Comparison of ENCODE assay signal across 16 cellular contexts in the genomic region with DNA sequence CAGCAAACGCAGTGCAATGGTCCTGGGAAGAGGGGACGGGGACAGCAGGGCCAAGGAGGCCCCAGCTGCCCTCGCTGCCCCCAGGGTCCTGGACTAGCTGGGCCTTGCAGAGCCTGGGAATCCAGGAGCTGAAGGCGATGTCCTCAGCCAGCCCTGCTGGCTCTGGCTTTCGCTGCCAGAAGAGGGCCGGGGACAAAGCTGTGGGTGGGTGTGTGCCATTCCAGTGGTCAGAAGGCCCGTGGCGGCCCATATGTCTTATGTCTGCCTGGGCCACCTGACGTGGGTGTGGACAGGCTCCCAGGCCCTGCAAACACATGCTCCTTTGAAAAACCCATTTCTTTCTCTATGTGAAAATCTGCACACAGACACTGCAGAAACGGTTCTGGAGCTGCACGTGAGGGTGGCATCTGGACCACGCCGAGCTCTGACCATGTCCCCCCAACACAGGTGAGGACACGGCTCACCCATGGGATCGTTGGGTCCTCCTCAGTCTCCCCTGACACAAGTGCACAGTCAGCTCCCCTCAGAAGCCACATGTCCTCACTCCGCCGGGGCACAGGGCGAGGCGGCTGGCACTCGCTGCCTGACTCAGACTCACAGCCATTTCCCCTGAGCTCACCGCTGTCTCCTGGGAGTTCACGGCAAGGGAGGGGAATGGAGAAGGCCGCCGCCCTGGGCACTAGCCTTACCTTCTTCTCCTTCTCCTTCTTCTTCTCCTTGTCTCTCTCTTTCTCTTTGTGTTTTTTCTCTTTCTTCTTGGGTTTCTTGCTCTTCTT. TPM values are rescaled to one million over a fixed set of nuclear protein-coding genes. Genes with fewer than 3 reads are reported as not detected.
A peak's percentile ranks its signal among the peaks of the same experiment; 100 is the strongest.
DNase-seq lines count a peak whose midpoint lies in the region; ATAC-seq, FAIRE-seq and TF ChIP-seq lines count a peak whose summit lies in the region.
"Had no signal": no experiment of that assay in that cellular context is flagged by ENCODE, and none has a peak within 500 bp of the region (broad histone marks: within the 10 kb centered on the region; RNA-seq: fewer than 3 reads in every experiment).

No MANE protein-coding gene starts in this region.

- no peak overlapping the region for H3K9ac ChIP-seq in HepG2 (ENCODE audit: insufficient read depth, low read depth, low read length)
- H3K9ac ChIP-seq: SK-N-SH had no signal

- H3K27ac ChIP-seq in HepG2 (ENCODE audit: extremely low read length, insufficient read depth, low read length) (no peak overlapping the region), right lobe of liver (no peak overlapping the region), ascending aorta (peak overlapping the region; percentile 34 to 62), WERI-Rb-1 (no peak overlapping the region), left ventricle myocardium inferior (replicated peaks) (no peak overlapping the region)
- H3K27ac ChIP-seq: stomach had no signal

- H2AFZ ChIP-seq in HepG2 (ENCODE audit: low read length): no peak overlapping the region

- no peak for ATAC-seq in HepG2
- ATAC-seq in right lobe of liver: no peak
- ATAC-seq in GM18498 (IDR thresholded peaks at IDR 0.05; ENCODE audit: unreplicated experiment): no peak
- no peak for ATAC-seq in GM19035 (IDR thresholded peaks at IDR 0.05; ENCODE audit: unreplicated experiment)
- ATAC-seq: left lobe of liver had no signal

- no peak for TF ChIP-seq EP300 in HepG2 (IDR thresholded peaks at IDR 0.05; ENCODE audit: low read depth in 2 of 2, low read length in 2 of 2)
- no peak for TF ChIP-seq EP300 in HepG2 (CRISPR knock-in tag; IDR thresholded peaks at IDR 0.05; ENCODE audit: borderline replicate concordance)

- H3K4me3 ChIP-seq in HepG2 (replicated peaks in 1 of 3; ENCODE audit: insufficient read depth in 1 of 3, low read depth in 2 of 3, low read length in 3 of 3) (no peak overlapping the region), right lobe of liver (no peak overlapping the region), ascending aorta (no peak overlapping the region), fibroblast of mammary gland (ENCODE audit: control insufficient read depth, low read depth, low read length) (no peak overlapping the region), WERI-Rb-1 (ENCODE audit: low read depth, low read length) (no peak overlapping the region), left ventricle myocardium inferior (no peak overlapping the region)
- H3K4me3 ChIP-seq: stomach had no signal

- no TSS peak for BruUV-seq in HepG2 (replicated peaks; lab: Mats Ljungman, UMichigan)

- CTCF ChIA-PET in HepG2 (lab: Yijun Ruan, JAX; ENCODE audit: low intra/inter-chr PET ratio, low total read pairs): no interaction called here

- POLR2A ChIA-PET in HepG2 (lab: Yijun Ruan, JAX): no interaction called here

- FAIRE-seq in HepG2 (lab: Jason Lieb, UNC): no peak

- no peak for TF ChIP-seq RAD21 in HepG2 (CRISPR knock-in tag; IDR thresholded peaks at IDR 0.05)

- H3K4me2 ChIP-seq in HepG2 (ENCODE audit: low read depth, low read length): no peak overlapping the region
- H3K4me2 ChIP-seq: SK-N-SH had no signal

- H3K9me3 ChIP-seq in HepG2 (ENCODE audit: low read length) (no peaks in the 10 kb centered on the region), right lobe of liver (no peaks in the 10 kb centered on the region), ascending aorta (no peaks in the 10 kb centered on the region), WERI-Rb-1 (ENCODE audit: severe bottlenecking) (no peaks in the 10 kb centered on the region), left ventricle myocardium inferior (replicated peaks) (no peaks in the 10 kb centered on the region)
- H3K9me3 ChIP-seq: SK-N-SH, stomach had no signal

- DNase-seq in HepG2 (ENCODE audit: low spot score) (no peak), right lobe of liver (no peak), ascending aorta (ENCODE audit: low spot score in 2 of 2) (no peak), fibroblast of mammary gland (ENCODE audit: low read depth) (peak; percentile 67), WERI-Rb-1 (no peak), left ventricle myocardium inferior (no peak)
- DNase-seq: activated CD8-positive, alpha-beta T cell treated with anti-CD3 and anti-CD28 coated beads for 36 hours; NCI-H2029 treated with DMSO at 0.1 percent for 48 hours; NCI-H526; OCI-M1; SK-N-SH; stimulated activated CD4-positive, alpha-beta T cell treated with anti-CD3 and anti-CD28 coated beads, Interleukin-15, amount 100 ng/mL, for 24 hours; stomach had no signal

- in situ Hi-C loops in HepG2 (cut with HindIII; ENCODE audit: extremely low pct_ligation_motif_present, low pct_unique_long_range_greater_than_20kb): no loop called here

- H3K27me3 ChIP-seq in HepG2 (ENCODE audit: control insufficient read depth in 1 of 2, insufficient read depth in 2 of 2, low read length in 2 of 2) (no peaks in the 10 kb centered on the region), right lobe of liver (no peaks in the 10 kb centered on the region), ascending aorta (no peaks in the 10 kb centered on the region), WERI-Rb-1 (ENCODE audit: insufficient read depth, low read depth, severe bottlenecking) (no peaks in the 10 kb centered on the region), left ventricle myocardium inferior (ENCODE audit: low read depth) (no peaks in the 10 kb centered on the region)
- H3K27me3 ChIP-seq: stomach had no signal

- TF ChIP-seq CTCF in HepG2 (CRISPR knock-in tag; IDR thresholded peaks at IDR 0.05) (no peak), right lobe of liver (IDR thresholded peaks at IDR 0.05) (no peak), ascending aorta (IDR thresholded peaks at IDR 0.05) (no peak), fibroblast of mammary gland (conservative IDR thresholded peaks at IDR 0.05; ENCODE audit: control insufficient read depth, insufficient read depth, low read depth, low read length) (no peak), WERI-Rb-1 (IDR thresholded peaks at IDR 0.05; ENCODE audit: low read depth, low read length) (no peak), left ventricle myocardium inferior (IDR thresholded peaks at IDR 0.05; ENCODE audit: borderline replicate concordance) (no peak)

- no peaks in the 10 kb centered on the region for H3K79me2 ChIP-seq in HepG2 (ENCODE audit: insufficient read depth, low read length)

- intact Hi-C loops in HepG2 (cut with micrococcal nuclease; ENCODE audit: unreplicated experiment): no loop called here
- intact Hi-C loops in right lobe of liver (cut with DNase I): no loop called here
- intact Hi-C loops in ascending aorta (cut with DNase I): no loop called here
- intact Hi-C loops in left ventricle myocardium inferior (cut with micrococcal nuclease): no loop called here

- peaks cover 65 to 95% of the 10 kb centered on the region in 2 experiments for H3K36me3 ChIP-seq in HepG2 (replicated peaks in 1 of 2; ENCODE audit: control insufficient read depth in 1 of 2, insufficient read depth in 2 of 2, low read length in 2 of 2)
- H3K36me3 ChIP-seq in right lobe of liver: peaks cover 6 to 99% (median 61%) of the 10 kb centered on the region in 4 donors
- peaks cover 98 to 100% of the 10 kb centered on the region in 2 donors for H3K36me3 ChIP-seq in ascending aorta
- peaks cover 94% of the 10 kb centered on the region for H3K36me3 ChIP-seq in WERI-Rb-1
- peaks cover 100% of the 10 kb centered on the region for H3K36me3 ChIP-seq in left ventricle myocardium inferior

- H3K4me1 ChIP-seq in HepG2 (ENCODE audit: insufficient read depth, low read length) (no peaks in the 10 kb centered on the region), right lobe of liver (no peaks in the 10 kb centered on the region), ascending aorta (no peaks in the 10 kb centered on the region), left ventricle myocardium inferior (peaks cover 21% of the 10 kb centered on the region)
- H3K4me1 ChIP-seq: stomach had no signal

- TF ChIP-seq POLR2A in HepG2 (IDR thresholded peaks at IDR 0.05; ENCODE audit: insufficient read depth in 1 of 2, low read depth in 2 of 2, low read length in 2 of 2): no peak
- TF ChIP-seq POLR2A in right lobe of liver (IDR thresholded peaks at IDR 0.05): no peak

- 94% methylated on average over 15 of the region's 24 CpGs for WGBS in HepG2 (ENCODE audit: low lambda C conversion rate)
- WGBS in right lobe of liver (ENCODE audit: insufficient coverage, low coverage, low lambda C conversion rate, missing lambda C conversion rate): 84% methylated on average over 9 of the region's 24 CpGs

- 0 out of 2 replicates have a peak, but pooled peaks cover 2% of the 10 kb centered on the region for H4K20me1 ChIP-seq in HepG2 (ENCODE audit: insufficient read depth, low read length)

RNA-seq across cellular contexts. Expression of gene IZUMO4, which starts 16.9 kb away (rescaled TPM):
- total RNA-seq in HepG2 (2016; rRNA removed; fragmentation: Illumina TruSeq; extraction: Trizol) (0.24 and 0.77 TPM in 2 replicates), right lobe of liver (1 to 10 TPM in 5 of 6 experiments, not detected in 1; 1.2 to 6.9 (median 4.2) TPM), ascending aorta (not detected), left ventricle myocardium inferior (2.8 TPM)
- total RNA-seq in HepG2 (2016; cell fraction: cytosol; rRNA removed; fragmentation: Illumina TruSeq; extraction: Trizol; ENCODE audit: low read depth): 0.79 and 0.91 TPM in 2 replicates
- 0.34 and 1.5 TPM in 2 replicates for total RNA-seq in HepG2 (2016; cell fraction: insoluble cytoplasmic fraction; rRNA removed; fragmentation: Illumina TruSeq; extraction: Trizol)
- total RNA-seq in HepG2 (2016; cell fraction: membrane; rRNA removed; fragmentation: Illumina TruSeq; extraction: Trizol): 0.83 and 1.5 TPM in 2 replicates
- total RNA-seq in HepG2 (2016; cell fraction: nucleus; rRNA removed; fragmentation: Illumina TruSeq; extraction: Trizol): 1.1 and 2.5 TPM in 2 replicates
- 3.9 and 4.1 TPM in 2 replicates for polyA plus RNA-seq in HepG2 (2011; rRNA removed)
- polyA plus RNA-seq in HepG2 (2011; cell fraction: cytosol; rRNA removed): 0.55 and 0.75 TPM in 2 replicates
- polyA plus RNA-seq in HepG2 (2011; cell fraction: nucleus; rRNA removed): 66.6 and 91.0 TPM in 2 replicates
- polyA plus RNA-seq in HepG2 (2012): 1.7 and 4.4 TPM in 2 replicates
- polyA plus RNA-seq in HepG2 (2016; cell fraction: cytosol; fragmentation: Illumina TruSeq; extraction: Trizol; ENCODE audit: low read depth): 0.57 and 1.2 TPM in 2 replicates
- polyA plus RNA-seq in HepG2 (2016; cell fraction: insoluble cytoplasmic fraction; fragmentation: Illumina TruSeq; extraction: Trizol; ENCODE audit: low read depth): 0.45 and 0.53 TPM in 2 replicates
- 0.94 TPM in 2 replicates for polyA plus RNA-seq in HepG2 (2016; cell fraction: membrane; fragmentation: Illumina TruSeq; extraction: Trizol; ENCODE audit: low read depth)
- 4.3 and 6.3 TPM in 2 replicates for polyA plus RNA-seq in HepG2 (2016; cell fraction: nucleus; fragmentation: Illumina TruSeq; extraction: Trizol; ENCODE audit: insufficient read depth, low read depth)
- 0.54 and 2.7 TPM in 2 replicates for polyA minus RNA-seq in HepG2 (2011; rRNA and poly(A)+ RNA removed; ENCODE audit: low replicate concordance)
- polyA minus RNA-seq in HepG2 (2011; cell fraction: cytosol; rRNA and poly(A)+ RNA removed): not detected in 2 replicates
- polyA minus RNA-seq in HepG2 (2011; cell fraction: nucleus; rRNA and poly(A)+ RNA removed): 1.9 and 4.2 TPM in 2 replicates

RNA-seq across cellular contexts. Expression of gene MOB3A, which starts 17.5 kb away (rescaled TPM):
- total RNA-seq in HepG2 (2016; rRNA removed; fragmentation: Illumina TruSeq; extraction: Trizol): 3.5 and 4.3 TPM in 2 replicates
- total RNA-seq in HepG2 (2016; cell fraction: cytosol; rRNA removed; fragmentation: Illumina TruSeq; extraction: Trizol; ENCODE audit: low read depth): 2.2 and 2.7 TPM in 2 replicates
- total RNA-seq in HepG2 (2016; cell fraction: insoluble cytoplasmic fraction; rRNA removed; fragmentation: Illumina TruSeq; extraction: Trizol): 3.5 and 4.0 TPM in 2 replicates
- 2.7 and 3.2 TPM in 2 replicates for total RNA-seq in HepG2 (2016; cell fraction: membrane; rRNA removed; fragmentation: Illumina TruSeq; extraction: Trizol)
- total RNA-seq in HepG2 (2016; cell fraction: nucleus; rRNA removed; fragmentation: Illumina TruSeq; extraction: Trizol): 2.4 and 2.5 TPM in 2 replicates
- 17.8 and 20.3 TPM in 2 replicates for polyA plus RNA-seq in HepG2 (2011; rRNA removed)
- polyA plus RNA-seq in HepG2 (2011; cell fraction: cytosol; rRNA removed): 13.9 and 16.9 TPM in 2 replicates
- polyA plus RNA-seq in HepG2 (2011; cell fraction: nucleus; rRNA removed): 10.8 and 12.6 TPM in 2 replicates
- polyA plus RNA-seq in HepG2 (2012): 6.2 and 6.8 TPM in 2 replicates
- 0.97 and 1.0 TPM in 2 replicates for polyA plus RNA-seq in HepG2 (2016; cell fraction: cytosol; fragmentation: Illumina TruSeq; extraction: Trizol; ENCODE audit: low read depth)
- 6.2 and 7.9 TPM in 2 replicates for polyA plus RNA-seq in HepG2 (2016; cell fraction: insoluble cytoplasmic fraction; fragmentation: Illumina TruSeq; extraction: Trizol; ENCODE audit: low read depth)
- 2.8 TPM in 2 replicates for polyA plus RNA-seq in HepG2 (2016; cell fraction: membrane; fragmentation: Illumina TruSeq; extraction: Trizol; ENCODE audit: low read depth)
- 6.6 and 6.8 TPM in 2 replicates for polyA plus RNA-seq in HepG2 (2016; cell fraction: nucleus; fragmentation: Illumina TruSeq; extraction: Trizol; ENCODE audit: insufficient read depth, low read depth)
- polyA minus RNA-seq in HepG2 (2011; rRNA and poly(A)+ RNA removed; ENCODE audit: low replicate concordance): 23.6 and 71.5 TPM in 2 replicates
- 19.3 and 25.0 TPM in 2 replicates for polyA minus RNA-seq in HepG2 (2011; cell fraction: cytosol; rRNA and poly(A)+ RNA removed)
- 5.3 and 6.0 TPM in 2 replicates for polyA minus RNA-seq in HepG2 (2011; cell fraction: nucleus; rRNA and poly(A)+ RNA removed)
- total RNA-seq in right lobe of liver: 10 to 100 TPM in 4 of 6 experiments, 1 to 10 TPM in 2; 8.3 to 13.8 (median 10.8) TPM
- 44.4 TPM for total RNA-seq in ascending aorta
- 16.1 TPM for total RNA-seq in left ventricle myocardium inferior

RNA-seq across cellular contexts. Expression of gene AP3D1, which starts 37.7 kb away (rescaled TPM):
- total RNA-seq in HepG2 (2016; rRNA removed; fragmentation: Illumina TruSeq; extraction: Trizol) (73.5 and 82.6 TPM in 2 replicates), right lobe of liver (10 to 100 TPM; 55.5 to 99.0 (median 65.5) TPM), ascending aorta (98.8 TPM), left ventricle myocardium inferior (75.4 TPM)
- 30.1 and 33.5 TPM in 2 replicates for total RNA-seq in HepG2 (2016; cell fraction: cytosol; rRNA removed; fragmentation: Illumina TruSeq; extraction: Trizol; ENCODE audit: low read depth)
- 55.4 and 84.4 TPM in 2 replicates for total RNA-seq in HepG2 (2016; cell fraction: insoluble cytoplasmic fraction; rRNA removed; fragmentation: Illumina TruSeq; extraction: Trizol)
- total RNA-seq in HepG2 (2016; cell fraction: membrane; rRNA removed; fragmentation: Illumina TruSeq; extraction: Trizol): 61.4 and 65.9 TPM in 2 replicates
- 44.7 and 54.3 TPM in 2 replicates for total RNA-seq in HepG2 (2016; cell fraction: nucleus; rRNA removed; fragmentation: Illumina TruSeq; extraction: Trizol)
- 68.0 and 78.6 TPM in 2 replicates for polyA plus RNA-seq in HepG2 (2011; rRNA removed)
- polyA plus RNA-seq in HepG2 (2011; cell fraction: cytosol; rRNA removed): 50.1 and 66.2 TPM in 2 replicates
- polyA plus RNA-seq in HepG2 (2011; cell fraction: nucleus; rRNA removed): 236 and 270 TPM in 2 replicates
- polyA plus RNA-seq in HepG2 (2012): 61.5 and 82.7 TPM in 2 replicates
- 11.6 and 13.9 TPM in 2 replicates for polyA plus RNA-seq in HepG2 (2016; cell fraction: cytosol; fragmentation: Illumina TruSeq; extraction: Trizol; ENCODE audit: low read depth)
- 71.2 and 87.4 TPM in 2 replicates for polyA plus RNA-seq in HepG2 (2016; cell fraction: insoluble cytoplasmic fraction; fragmentation: Illumina TruSeq; extraction: Trizol; ENCODE audit: low read depth)
- 38.5 and 41.5 TPM in 2 replicates for polyA plus RNA-seq in HepG2 (2016; cell fraction: membrane; fragmentation: Illumina TruSeq; extraction: Trizol; ENCODE audit: low read depth)
- 139 and 143 TPM in 2 replicates for polyA plus RNA-seq in HepG2 (2016; cell fraction: nucleus; fragmentation: Illumina TruSeq; extraction: Trizol; ENCODE audit: insufficient read depth, low read depth)
- 72.3 and 142 TPM in 2 replicates for polyA minus RNA-seq in HepG2 (2011; rRNA and poly(A)+ RNA removed; ENCODE audit: low replicate concordance)
- polyA minus RNA-seq in HepG2 (2011; cell fraction: cytosol; rRNA and poly(A)+ RNA removed): 54.0 and 70.6 TPM in 2 replicates
- polyA minus RNA-seq in HepG2 (2011; cell fraction: nucleus; rRNA and poly(A)+ RNA removed): 44.3 and 51.8 TPM in 2 replicates

RNA-seq across cellular contexts. Expression of gene DOT1L, which starts 50.1 kb away (rescaled TPM):
- total RNA-seq in HepG2 (2016; rRNA removed; fragmentation: Illumina TruSeq; extraction: Trizol) (7.5 and 9.7 TPM in 2 replicates), right lobe of liver (10 to 100 TPM; 10.3 to 23.5 (median 14.9) TPM), ascending aorta (156 TPM), left ventricle myocardium inferior (8.4 TPM)
- 20.6 and 20.7 TPM in 2 replicates for total RNA-seq in HepG2 (2016; cell fraction: cytosol; rRNA removed; fragmentation: Illumina TruSeq; extraction: Trizol; ENCODE audit: low read depth)
- 6.4 and 8.2 TPM in 2 replicates for total RNA-seq in HepG2 (2016; cell fraction: insoluble cytoplasmic fraction; rRNA removed; fragmentation: Illumina TruSeq; extraction: Trizol)
- total RNA-seq in HepG2 (2016; cell fraction: membrane; rRNA removed; fragmentation: Illumina TruSeq; extraction: Trizol): 12.0 and 15.8 TPM in 2 replicates
- 12.3 and 14.9 TPM in 2 replicates for total RNA-seq in HepG2 (2016; cell fraction: nucleus; rRNA removed; fragmentation: Illumina TruSeq; extraction: Trizol)
- polyA plus RNA-seq in HepG2 (2011; rRNA removed): 14.6 and 17.9 TPM in 2 replicates
- 6.1 and 9.5 TPM in 2 replicates for polyA plus RNA-seq in HepG2 (2011; cell fraction: cytosol; rRNA removed)
- 138 and 210 TPM in 2 replicates for polyA plus RNA-seq in HepG2 (2011; cell fraction: nucleus; rRNA removed)
- polyA plus RNA-seq in HepG2 (2012): 22.3 and 23.3 TPM in 2 replicates
- 2.5 and 3.3 TPM in 2 replicates for polyA plus RNA-seq in HepG2 (2016; cell fraction: cytosol; fragmentation: Illumina TruSeq; extraction: Trizol; ENCODE audit: low read depth)
- polyA plus RNA-seq in HepG2 (2016; cell fraction: insoluble cytoplasmic fraction; fragmentation: Illumina TruSeq; extraction: Trizol; ENCODE audit: low read depth): 10.5 and 15.3 TPM in 2 replicates
- polyA plus RNA-seq in HepG2 (2016; cell fraction: membrane; fragmentation: Illumina TruSeq; extraction: Trizol; ENCODE audit: low read depth): 7.1 TPM in 2 replicates
- polyA plus RNA-seq in HepG2 (2016; cell fraction: nucleus; fragmentation: Illumina TruSeq; extraction: Trizol; ENCODE audit: insufficient read depth, low read depth): 76.0 and 84.3 TPM in 2 replicates
- 36.8 and 45.6 TPM in 2 replicates for polyA minus RNA-seq in HepG2 (2011; rRNA and poly(A)+ RNA removed; ENCODE audit: low replicate concordance)
- 21.6 and 26.0 TPM in 2 replicates for polyA minus RNA-seq in HepG2 (2011; cell fraction: cytosol; rRNA and poly(A)+ RNA removed)
- 30.1 and 31.9 TPM in 2 replicates for polyA minus RNA-seq in HepG2 (2011; cell fraction: nucleus; rRNA and poly(A)+ RNA removed)

Comparison
In these comparisons a context has a peak if more than half of its experiments do, and no peak if none do; other contexts are left out.
1. H3K27ac ChIP-seq: peak in ascending aorta (2 of 2); none in HepG2 (single experiment), right lobe of liver (0 of 3), WERI-Rb-1 (single experiment) and left ventricle myocardium inferior (single experiment).